ENCODE assay signal across 20 cellular contexts in the genomic region with DNA sequence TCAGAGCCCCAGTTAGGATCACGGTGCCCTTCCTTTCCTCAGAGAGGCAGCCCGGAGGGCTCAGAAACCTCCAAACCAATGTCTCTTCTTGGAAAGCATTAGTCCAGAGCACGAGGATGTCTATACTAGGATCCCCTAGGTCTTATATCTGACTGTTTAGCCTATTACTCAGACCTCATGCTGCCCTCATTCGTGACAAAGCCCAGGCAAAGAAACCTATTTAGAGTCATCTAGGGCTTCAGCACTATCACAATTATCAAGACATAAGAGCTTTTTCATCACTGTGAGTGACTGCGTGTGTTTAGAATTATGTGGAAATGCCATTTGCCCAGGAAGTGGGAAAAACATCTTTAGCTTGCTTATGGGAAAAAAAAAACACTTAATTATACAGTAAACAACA.
DNase-seq lines count a peak whose midpoint lies in the region; FAIRE-seq and TF ChIP-seq lines count a peak whose summit lies in the region.
"Had no signal": no experiment of that assay in that cellular context is flagged by ENCODE, and none has a peak within 500 bp of the region (broad histone marks: within the 10 kb centered on the region; RNA-seq: fewer than 3 reads in every experiment).

No MANE protein-coding gene starts in this region.

- peaks cover 12% of the 10 kb centered on the region for H3K4me1 Mint-ChIP-seq in astrocyte (ENCODE audit: low read depth, unreplicated experiment)

- H3K9me3 ChIP-seq in astrocyte (ENCODE audit: insufficient read depth, low read depth, low read length) = no peaks in the 10 kb centered on the region
- no peaks in the 10 kb centered on the region for H3K9me3 ChIP-seq in Peyer's patch
- no peaks in the 10 kb centered on the region for H3K9me3 ChIP-seq in BE2C
- H3K9me3 ChIP-seq: MG63, SJSA1 had no signal

- H4K20me1 ChIP-seq in astrocyte (ENCODE audit: insufficient read depth, low read length) = no peaks in the 10 kb centered on the region

- peak; percentile 33 for DNase-seq in AG04449 (ENCODE audit: low read depth, low spot score)
- DNase-seq in GM04503 (ENCODE audit: low read depth) = peak; percentile 21
- DNase-seq in astrocyte (ENCODE audit: low read depth) = peak; percentile 8
- peak; percentile 91 for DNase-seq in foreskin melanocyte
- DNase-seq in Peyer's patch = no peak
- no peak for DNase-seq in COR-L47 (lab: John Stamatoyannopoulos, UW)
- no peak for DNase-seq in BE2C
- DNase-seq in HPDE6-E6E7 (ENCODE audit: extremely low spot score) = no peak
- DNase-seq: ACHN; activated CD4-positive, alpha-beta T cell treated with anti-CD3 and anti-CD28 coated beads for 48 hours; activated naive CD8-positive, alpha-beta T cell treated with anti-CD3 and anti-CD28 coated beads for 36 hours; mesendoderm; MG63; NCI-H2029; right cardiac atrium; T1000 had no signal

- H3K4me3 Mint-ChIP-seq in astrocyte (ENCODE audit: unreplicated experiment) = no peak overlapping the region
- H3K4me3 Mint-ChIP-seq: activated naive CD8-positive, alpha-beta T cell treated with anti-CD3 and anti-CD28 coated beads for 36 hours had no signal

- CTCF ChIA-PET in AG04449 (lab: Yijun Ruan, JAX) = interaction anchor here (0.8 to 1.0 kb wide), 2 partner anchors 13 to 180 kb away, joined by 3 read pairs; no protein-coding TSS in a partner anchor

- H3K4me3 ChIP-seq in AG04449 (ENCODE audit: low read depth, low read length) (no peak overlapping the region), astrocyte (ENCODE audit: insufficient read depth, low read depth, low read length) (no peak overlapping the region), Peyer's patch (no peak overlapping the region), BE2C (ENCODE audit: low read depth, low read length) (no peak overlapping the region)
- H3K4me3 ChIP-seq: MG63, SJSA1 had no signal

- H3K4me1 ChIP-seq in astrocyte (ENCODE audit: insufficient read depth, low read length) = no peaks in the 10 kb centered on the region
- no peaks in the 10 kb centered on the region for H3K4me1 ChIP-seq in Peyer's patch
- no peaks in the 10 kb centered on the region; the same call in 1 of the 2 replicates for H3K4me1 ChIP-seq in BE2C
- H3K4me1 ChIP-seq: SJSA1 had no signal

- peaks cover 4% of the 10 kb centered on the region for H3K9me3 Mint-ChIP-seq in astrocyte (ENCODE audit: unreplicated experiment)

- peak overlapping the region; percentile 1 for H3K4me2 ChIP-seq in astrocyte (ENCODE audit: low read length)

- H3K27ac ChIP-seq in astrocyte (ENCODE audit: low read depth, low read length) (no peak overlapping the region), Peyer's patch (no peak overlapping the region)
- H3K27ac ChIP-seq: SJSA1 had no signal

- peaks cover 7% of the 10 kb centered on the region for H3K36me3 Mint-ChIP-seq in astrocyte (ENCODE audit: low read depth, unreplicated experiment)

- H3K79me2 ChIP-seq in astrocyte (ENCODE audit: insufficient read depth, low read length) = no peaks in the 10 kb centered on the region

- no peak overlapping the region for H3K9ac ChIP-seq in astrocyte (ENCODE audit: low read length)

- H3K27me3 Mint-ChIP-seq in astrocyte (ENCODE audit: low read depth, unreplicated experiment) = no peaks in the 10 kb centered on the region
- H3K27me3 Mint-ChIP-seq: activated naive CD8-positive, alpha-beta T cell treated with anti-CD3 and anti-CD28 coated beads for 36 hours had no signal

- H3K27me3 ChIP-seq in astrocyte (ENCODE audit: insufficient read depth, low read length) (no peaks in the 10 kb centered on the region), Peyer's patch (no peaks in the 10 kb centered on the region), BE2C (no peaks in the 10 kb centered on the region)
- H3K27me3 ChIP-seq: MG63, SJSA1 had no signal

- no peak for TF ChIP-seq POLR2A in Peyer's patch (IDR thresholded peaks at IDR 0.05)

- no peak for FAIRE-seq in astrocyte (lab: Jason Lieb, UNC)
- FAIRE-seq: endothelial cell of umbilical vein, HTR-8/SVneo, keratinocyte had no signal

- no peaks in the 10 kb centered on the region for H3K36me3 ChIP-seq in astrocyte (ENCODE audit: insufficient read depth, low read length)
- no peaks in the 10 kb centered on the region for H3K36me3 ChIP-seq in Peyer's patch
- no peaks in the 10 kb centered on the region for H3K36me3 ChIP-seq in BE2C
- H3K36me3 ChIP-seq: MG63, SJSA1 had no signal

- no peak overlapping the region for H3K27ac Mint-ChIP-seq in astrocyte (ENCODE audit: unreplicated experiment)

- TF ChIP-seq CTCF in AG04449 (IDR thresholded peaks at IDR 0.05; ENCODE audit: insufficient read depth, low read length, missing control alignments) (no peak), astrocyte (IDR thresholded peaks at IDR 0.05; ENCODE audit: insufficient read depth, low read depth, low read length) (no peak), Peyer's patch (IDR thresholded peaks at IDR 0.05) (no peak), BE2C (IDR thresholded peaks at IDR 0.05; ENCODE audit: low read depth, low read length) (no peak)

- no peak overlapping the region for H2AFZ ChIP-seq in astrocyte (ENCODE audit: low read depth, low read length)

- POLR2A ChIA-PET in AG04449 (lab: Yijun Ruan, JAX) = no interaction called here

Comparison
In these comparisons a context has a peak if more than half of its experiments do, and no peak if none do; other contexts are left out.
1. DNase-seq: peak in AG04449 (single experiment), GM04503 (single experiment), astrocyte (single experiment) and foreskin melanocyte (single experiment); none in Peyer's patch (0 of 3), COR-L47 (single experiment), BE2C (single experiment) and HPDE6-E6E7 (single experiment).